Comparison of ENCODE assay signal across 8 cellular contexts in genomic region chr1:18951818-18952391, GRCh38. TPM values are rescaled to one million over a fixed set of nuclear protein-coding genes. Genes with fewer than 3 reads are reported as not detected.
DNase-seq lines count a peak whose midpoint lies in the region; ATAC-seq, FAIRE-seq and TF ChIP-seq lines count a peak whose summit lies in the region.

No MANE protein-coding gene starts in this region.

- no peak for FAIRE-seq in HTR-8/SVneo (lab: Jason Lieb, UNC)

- H3K4me3 ChIP-seq in mucosa of descending colon, result no peak overlapping the region

- H3K9me3 ChIP-seq in mucosa of descending colon, result no peaks in the 10 kb centered on the region

- peaks cover 40% of the 10 kb centered on the region for H3K4me1 ChIP-seq in mucosa of descending colon (ENCODE audit: low read depth)

- H3K27ac Mint-ChIP-seq in mesothelial cell of epicardium, result no peak overlapping the region

- H3K4me1 Mint-ChIP-seq in mesothelial cell of epicardium, result peaks cover 47% of the 10 kb centered on the region

- DNase-seq in NOMO-1 (lab: John Stamatoyannopoulos, UW; ENCODE audit: unreplicated experiment in 2 of 2), result peak; percentile 35 to 50
- DNase-seq in activated effector memory CD4-positive, alpha-beta T cell treated with anti-CD3 and anti-CD28 coated beads, Interleukin-2, amount 50 U/mL, for 16 hours, result peak; percentile 92
- peak in 2 of 3 donors; percentile 48 to 69 for DNase-seq in mucosa of descending colon
- peak; percentile 56 to 78 (median 68) for DNase-seq in stimulated activated naive CD4-positive, alpha-beta T cell (lab: John Stamatoyannopoulos, UW)
- no peak for DNase-seq in HTR-8/SVneo (ENCODE audit: insufficient read length, low spot score)
- no peak for DNase-seq in mesothelial cell of epicardium (ENCODE audit: low spot score in 2 of 2, unreplicated experiment in 2 of 2)
- no peak for DNase-seq in retina

- no peaks in the 10 kb centered on the region for H3K9me3 Mint-ChIP-seq in mesothelial cell of epicardium

- H3K4me3 Mint-ChIP-seq in mesothelial cell of epicardium, result no peak overlapping the region

- H3K36me3 ChIP-seq in mucosa of descending colon (ENCODE audit: low read depth), result no peaks in the 10 kb centered on the region

- H3K27me3 Mint-ChIP-seq in mesothelial cell of epicardium (ENCODE audit: low read depth), result peaks cover 19% of the 10 kb centered on the region

- ATAC-seq in GM21786 (IDR thresholded peaks at IDR 0.05; ENCODE audit: unreplicated experiment) (peak; percentile 39), mucosa of descending colon (no peak)

- TF ChIP-seq CTCF in mucosa of descending colon (IDR thresholded peaks at IDR 0.05), result no peak
- no peak for TF ChIP-seq CTCF in mesothelial cell of epicardium (IDR thresholded peaks at IDR 0.05; ENCODE audit: unreplicated experiment)

- H3K36me3 Mint-ChIP-seq in mesothelial cell of epicardium, result no peaks in the 10 kb centered on the region

- intact Hi-C loops in mucosa of descending colon (cut with DNase I, micrococcal nuclease), result loop anchor here in 1 of 2 donors (10.0 kb wide), 1 partner anchor 47 kb away; the partner anchor contains the start of gene ALDH4A1

RNA-seq across cellular contexts. Expression of gene IFFO2, which starts 4.6 kb away (rescaled TPM):
- total RNA-seq in mucosa of descending colon, result 10 to 100 TPM; 13.1 to 19.0 (median 15.5) TPM
- 7.8 to 10.4 TPM (median 9.1 TPM) in 3 replicates for total RNA-seq in mesothelial cell of epicardium

RNA-seq across cellular contexts. Expression of gene ALDH4A1, which starts 49.5 kb away (rescaled TPM):
- total RNA-seq in mucosa of descending colon (1 to 10 TPM; 2.7 to 7.7 (median 5.6) TPM), mesothelial cell of epicardium (10.7 to 11.5 TPM (median 11.5 TPM) in 3 replicates)

Comparison
In these comparisons a context has a peak if more than half of its experiments do, and no peak if none do; other contexts are left out.
1. DNase-seq: peak in NOMO-1 (2 of 2), activated effector memory CD4-positive, alpha-beta T cell treated with anti-CD3 and anti-CD28 coated beads, Interleukin-2, amount 50 U/mL, for 16 hours (single experiment), mucosa of descending colon (2 of 3) and stimulated activated naive CD4-positive, alpha-beta T cell (6 of 6); none in HTR-8/SVneo (single experiment), mesothelial cell of epicardium (0 of 2) and retina (single experiment).